1 cellular context compared by ENCODE assay signal in the genomic region with DNA sequence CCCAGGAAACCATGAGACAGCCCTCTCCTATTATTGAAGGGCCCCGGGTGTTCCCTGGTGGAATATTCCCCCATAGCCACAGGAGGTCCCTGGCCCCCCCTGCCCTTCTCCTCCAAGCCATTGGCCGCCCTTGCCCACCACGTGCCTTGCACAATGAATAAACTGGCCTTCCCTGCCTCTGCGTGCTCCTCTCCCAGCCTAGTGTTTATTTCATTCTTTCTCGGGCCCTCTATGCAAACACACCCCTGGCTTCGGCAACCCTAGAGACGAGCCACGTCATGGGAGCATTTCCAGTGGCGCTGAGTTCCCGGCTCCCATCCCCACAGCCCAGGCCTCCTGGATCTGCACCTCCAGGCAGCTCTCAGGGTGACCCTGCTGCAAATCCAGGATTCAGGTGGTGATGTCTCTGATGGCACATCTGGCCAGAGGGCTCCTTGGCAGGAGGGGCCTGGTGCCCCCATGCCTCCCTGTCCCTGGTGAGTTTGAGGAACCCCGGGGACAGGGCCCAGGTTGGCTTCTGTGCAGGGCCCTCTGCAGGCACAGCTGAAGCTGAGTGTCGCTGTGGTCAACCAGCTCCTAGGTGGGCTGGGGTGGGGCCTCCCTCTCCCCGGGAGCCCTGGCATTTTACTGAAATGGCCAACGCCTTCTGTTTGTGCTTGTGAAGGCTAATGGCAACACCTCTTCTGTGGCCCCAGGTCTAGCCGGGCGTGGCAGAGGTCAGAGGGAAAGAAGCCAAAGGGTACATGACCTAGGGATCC.
TF ChIP-seq lines count a peak whose summit lies in the region.

No MANE protein-coding gene starts in this region.

TF ChIP-seq in SK-N-SH treated with all-trans-retinoic acid at 6 μM for 48 hours, 23 proteins besides CTCF, POLR2A, EP300 and RAD21 (continued from another document):
- TF ChIP-seq, protein P1, sequence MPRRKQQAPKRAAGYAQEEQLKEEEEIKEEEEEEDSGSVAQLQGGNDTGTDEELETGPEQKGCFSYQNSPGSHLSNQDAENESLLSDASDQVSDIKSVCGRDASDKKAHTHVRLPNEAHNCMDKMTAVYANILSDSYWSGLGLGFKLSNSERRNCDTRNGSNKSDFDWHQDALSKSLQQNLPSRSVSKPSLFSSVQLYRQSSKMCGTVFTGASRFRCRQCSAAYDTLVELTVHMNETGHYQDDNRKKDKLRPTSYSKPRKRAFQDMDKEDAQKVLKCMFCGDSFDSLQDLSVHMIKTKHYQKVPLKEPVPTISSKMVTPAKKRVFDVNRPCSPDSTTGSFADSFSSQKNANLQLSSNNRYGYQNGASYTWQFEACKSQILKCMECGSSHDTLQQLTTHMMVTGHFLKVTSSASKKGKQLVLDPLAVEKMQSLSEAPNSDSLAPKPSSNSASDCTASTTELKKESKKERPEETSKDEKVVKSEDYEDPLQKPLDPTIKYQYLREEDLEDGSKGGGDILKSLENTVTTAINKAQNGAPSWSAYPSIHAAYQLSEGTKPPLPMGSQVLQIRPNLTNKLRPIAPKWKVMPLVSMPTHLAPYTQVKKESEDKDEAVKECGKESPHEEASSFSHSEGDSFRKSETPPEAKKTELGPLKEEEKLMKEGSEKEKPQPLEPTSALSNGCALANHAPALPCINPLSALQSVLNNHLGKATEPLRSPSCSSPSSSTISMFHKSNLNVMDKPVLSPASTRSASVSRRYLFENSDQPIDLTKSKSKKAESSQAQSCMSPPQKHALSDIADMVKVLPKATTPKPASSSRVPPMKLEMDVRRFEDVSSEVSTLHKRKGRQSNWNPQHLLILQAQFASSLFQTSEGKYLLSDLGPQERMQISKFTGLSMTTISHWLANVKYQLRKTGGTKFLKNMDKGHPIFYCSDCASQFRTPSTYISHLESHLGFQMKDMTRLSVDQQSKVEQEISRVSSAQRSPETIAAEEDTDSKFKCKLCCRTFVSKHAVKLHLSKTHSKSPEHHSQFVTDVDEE (CRISPR knock-in tag; IDR thresholded peaks at IDR 0.05), result no peak
- no peak for TF ChIP-seq ISL1 (CRISPR knock-in tag; IDR thresholded peaks at IDR 0.05)
- no peak for TF ChIP-seq CSDC2 (CRISPR knock-in tag; IDR thresholded peaks at IDR 0.05)
- TF ChIP-seq ZC3H10 (CRISPR knock-in tag; IDR thresholded peaks at IDR 0.05), result no peak
- no peak for TF ChIP-seq SNAI2 (CRISPR knock-in tag; IDR thresholded peaks at IDR 0.05)
- no peak for TF ChIP-seq ZFP30 (CRISPR knock-in tag; IDR thresholded peaks at IDR 0.05)
- TF ChIP-seq, protein P2, sequence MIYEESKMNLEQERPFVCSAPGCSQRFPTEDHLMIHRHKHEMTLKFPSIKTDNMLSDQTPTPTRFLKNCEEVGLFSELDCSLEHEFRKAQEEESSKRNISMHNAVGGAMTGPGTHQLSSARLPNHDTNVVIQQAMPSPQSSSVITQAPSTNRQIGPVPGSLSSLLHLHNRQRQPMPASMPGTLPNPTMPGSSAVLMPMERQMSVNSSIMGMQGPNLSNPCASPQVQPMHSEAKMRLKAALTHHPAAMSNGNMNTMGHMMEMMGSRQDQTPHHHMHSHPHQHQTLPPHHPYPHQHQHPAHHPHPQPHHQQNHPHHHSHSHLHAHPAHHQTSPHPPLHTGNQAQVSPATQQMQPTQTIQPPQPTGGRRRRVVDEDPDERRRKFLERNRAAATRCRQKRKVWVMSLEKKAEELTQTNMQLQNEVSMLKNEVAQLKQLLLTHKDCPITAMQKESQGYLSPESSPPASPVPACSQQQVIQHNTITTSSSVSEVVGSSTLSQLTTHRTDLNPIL (CRISPR knock-in tag; IDR thresholded peaks at IDR 0.05; ENCODE audit: low read depth), result no peak
